8 cellular contexts compared by ENCODE assay signal in genomic region chr9:85742630-85742928, GRCh38. TPM values are rescaled to one million over a fixed set of nuclear protein-coding genes. Genes with fewer than 3 reads are reported as not detected.
DNase-seq lines count a peak whose midpoint lies in the region; ATAC-seq, FAIRE-seq and TF ChIP-seq lines count a peak whose summit lies in the region.

No MANE protein-coding gene starts in this region.

- peaks cover 31% of the 10 kb centered on the region for H3K79me2 ChIP-seq in HepG2 (ENCODE audit: insufficient read depth, low read length)

- TSS peak; percentile 73 for BruUV-seq in HepG2 (replicated peaks; lab: Mats Ljungman, UMichigan)

- H3K9ac ChIP-seq in BLaER1, result peak overlapping the region; percentile 66
- peak overlapping the region; percentile 50 for H3K9ac ChIP-seq in HepG2 (ENCODE audit: insufficient read depth, low read depth, low read length)

- CTCF ChIA-PET in HepG2 (lab: Yijun Ruan, JAX; ENCODE audit: low intra/inter-chr PET ratio, low total read pairs), result no interaction called here

- H3K4me1 ChIP-seq in BLaER1 (peaks cover 28% of the 10 kb centered on the region), HepG2 (ENCODE audit: insufficient read depth, low read length) (peaks cover 36% of the 10 kb centered on the region), transverse colon (peaks cover 5 to 20% (median 17%) of the 10 kb centered on the region in 4 donors)

- no peak for TF ChIP-seq RAD21 in HepG2 (CRISPR knock-in tag; IDR thresholded peaks at IDR 0.05)

- ATAC-seq in HepG2, result no peak
- ATAC-seq in HG03439 (IDR thresholded peaks at IDR 0.05; ENCODE audit: unreplicated experiment), result no peak

- intact Hi-C loops in HepG2 (cut with micrococcal nuclease; ENCODE audit: unreplicated experiment) (loop anchor here (1.0 kb wide), 2 partner anchors 19 to 44 kb away; no protein-coding TSS in a partner anchor), transverse colon (cut with DNase I; ENCODE audit: low total_unique reads) (no loop called here)

- WGBS in HepG2 (ENCODE audit: low lambda C conversion rate), result 0% methylated on average over 3 of the region's 3 CpGs
- WGBS in transverse colon (ENCODE audit: low coverage in 1 of 2), 2 donors, result 1 to 5% methylated on average over 3 of the region's 3 CpGs

- H3K4me3 ChIP-seq in BLaER1 (peak overlapping the region; percentile 94), HL-60 (replicated peaks; ENCODE audit: insufficient read depth, low read length) (peak overlapping the region; percentile 85), HepG2 (replicated peaks in 1 of 3; ENCODE audit: insufficient read depth in 1 of 3, low read depth in 2 of 3, low read length in 3 of 3) (peak overlapping the region; percentile 75 to 84 (median 78)), transverse colon (peak overlapping the region; percentile 36 to 97 (median 86))

- POLR2A ChIA-PET in HepG2 (lab: Yijun Ruan, JAX), result interaction anchor here (1.5 kb wide), 1 partner anchor 19 kb away, joined by 7 read pairs; no protein-coding TSS in a partner anchor

- FAIRE-seq in HepG2 (lab: Jason Lieb, UNC) (no peak), GM19239 (lab: Jason Lieb, UNC) (no peak)

- H3K36me3 ChIP-seq in BLaER1, result no peaks in the 10 kb centered on the region
- H3K36me3 ChIP-seq in HepG2 (replicated peaks in 1 of 2; ENCODE audit: control insufficient read depth in 1 of 2, insufficient read depth in 2 of 2, low read length in 2 of 2), result no peaks in the 10 kb centered on the region
- no peaks in the 10 kb centered on the region for H3K36me3 ChIP-seq in transverse colon

- no peak for TF ChIP-seq POLR2A in HepG2 (IDR thresholded peaks at IDR 0.05; ENCODE audit: insufficient read depth in 1 of 2, low read depth in 2 of 2, low read length in 2 of 2)
- TF ChIP-seq POLR2A in transverse colon (IDR thresholded peaks at IDR 0.05), result no peak

- peak overlapping the region; percentile 83 for H2AFZ ChIP-seq in HepG2 (ENCODE audit: low read length)

- DNase-seq in HL-60 (ENCODE audit: low read depth in 1 of 2, low spot score in 1 of 2), result peak in 1 of 2 experiments; percentile 56
- DNase-seq in HepG2 (ENCODE audit: low spot score), result no peak
- no peak for DNase-seq in transverse colon
- no peak for DNase-seq in COLO668 (lab: John Stamatoyannopoulos, UW; ENCODE audit: unreplicated experiment)
- no peak for DNase-seq in GM19239 (ENCODE audit: insufficient read length, low spot score)

- H4K20me1 ChIP-seq in BLaER1 (peaks cover 33% of the 10 kb centered on the region), HepG2 (ENCODE audit: insufficient read depth, low read length) (no peaks in the 10 kb centered on the region)

- no peak for TF ChIP-seq CTCF in HL-60 (IDR thresholded peaks at IDR 0.05; ENCODE audit: insufficient read depth, low read length)
- no peak for TF ChIP-seq CTCF in HepG2 (CRISPR knock-in tag; IDR thresholded peaks at IDR 0.05)
- TF ChIP-seq CTCF in transverse colon (IDR thresholded peaks at IDR 0.05), result peak in 2 of 5 experiments; percentile 1 to 3

- H3K27ac ChIP-seq in BLaER1, result peak overlapping the region; percentile 53; the same call in 1 of the 2 replicates
- peak overlapping the region; percentile 66 for H3K27ac ChIP-seq in HL-60 (replicated peaks)
- H3K27ac ChIP-seq in angular gyrus (ENCODE audit: low read depth, low read length), result peak overlapping the region; percentile 62
- peak overlapping the region; percentile 43 for H3K27ac ChIP-seq in HepG2 (ENCODE audit: extremely low read length, insufficient read depth, low read length)
- peak overlapping the region; percentile 84 to 93 (median 92) for H3K27ac ChIP-seq in transverse colon

- in situ Hi-C loops in HepG2 (cut with HindIII; ENCODE audit: extremely low pct_ligation_motif_present, low pct_unique_long_range_greater_than_20kb) (no loop called here), transverse colon (cut with MboI; ENCODE audit: low pct_ligation_motif_present in 1 of 4, low pct_unique_long_range_greater_than_20kb in 1 of 4, low sequenced_read_pairs in 3 of 4) (no loop called here)

- no peak for TF ChIP-seq EP300 in HepG2 (IDR thresholded peaks at IDR 0.05; ENCODE audit: low read depth in 2 of 2, low read length in 2 of 2)
- TF ChIP-seq EP300 in HepG2 (CRISPR knock-in tag; IDR thresholded peaks at IDR 0.05; ENCODE audit: borderline replicate concordance), result no peak
- TF ChIP-seq EP300 in transverse colon (IDR thresholded peaks at IDR 0.05; ENCODE audit: low read depth), result no peak

- no peaks in the 10 kb centered on the region for H3K9me3 ChIP-seq in BLaER1
- H3K9me3 ChIP-seq in HepG2 (ENCODE audit: low read length), result no peaks in the 10 kb centered on the region
- H3K9me3 ChIP-seq in transverse colon, result no peaks in the 10 kb centered on the region

- H3K4me2 ChIP-seq in BLaER1, result peak overlapping the region; percentile 60
- H3K4me2 ChIP-seq in HepG2 (ENCODE audit: low read depth, low read length), result peak overlapping the region; percentile 93

- H3K27me3 ChIP-seq in BLaER1 (no peaks in the 10 kb centered on the region), HL-60 (ENCODE audit: insufficient read depth, poor library complexity, severe bottlenecking) (no peaks in the 10 kb centered on the region), HepG2 (ENCODE audit: control insufficient read depth in 1 of 2, insufficient read depth in 2 of 2, low read length in 2 of 2) (peaks cover 0 to 4% of the 10 kb centered on the region in 2 experiments; a peak in 2 of 5 replicates), transverse colon (no peaks in the 10 kb centered on the region)

TF ChIP-seq in HepG2, 621 proteins besides CTCF, POLR2A, EP300 and RAD21:
- TF ChIP-seq SCMH1 (CRISPR knock-in tag; IDR thresholded peaks at IDR 0.05; ENCODE audit: borderline replicate concordance) (no peak), CREB1 (IDR thresholded peaks at IDR 0.05) (no peak), CREB1 (CRISPR knock-in tag; IDR thresholded peaks at IDR 0.05) (0 out of 2 replicates have a peak, but pooled peaks have one; percentile 7), KLF9 (CRISPR knock-in tag; IDR thresholded peaks at IDR 0.05; ENCODE audit: low read depth) (no peak), CEBPB (IDR thresholded peaks at IDR 0.05; ENCODE audit: borderline replicate concordance, low read depth, low read length) (peak; percentile 35; the same call in 1 of the 2 replicates), ZNF605 (CRISPR knock-in tag; IDR thresholded peaks at IDR 0.05) (no peak)
TF ChIP-seq in HepG2: peak in this region for 2.

RNA-seq across cellular contexts. Expression of gene AGTPBP1, which starts 0.8 kb away (rescaled TPM):
- total RNA-seq in HepG2 (2016; rRNA removed; fragmentation: Illumina TruSeq; extraction: Trizol) (22.3 and 23.9 TPM in 2 replicates), transverse colon (10 to 100 TPM in 3 of 4 donors, 1 to 10 TPM in 1; 4.1 to 21.0 (median 15.4) TPM)
- total RNA-seq in HepG2 (2016; cell fraction: cytosol; rRNA removed; fragmentation: Illumina TruSeq; extraction: Trizol; ENCODE audit: low read depth), result 66.6 and 80.4 TPM in 2 replicates
- 20.9 and 21.9 TPM in 2 replicates for total RNA-seq in HepG2 (2016; cell fraction: insoluble cytoplasmic fraction; rRNA removed; fragmentation: Illumina TruSeq; extraction: Trizol)
- 35.1 and 45.2 TPM in 2 replicates for total RNA-seq in HepG2 (2016; cell fraction: membrane; rRNA removed; fragmentation: Illumina TruSeq; extraction: Trizol)
- 25.6 and 30.4 TPM in 2 replicates for total RNA-seq in HepG2 (2016; cell fraction: nucleus; rRNA removed; fragmentation: Illumina TruSeq; extraction: Trizol)
- polyA plus RNA-seq in HepG2 (2011; rRNA removed), result 8.8 and 9.7 TPM in 2 replicates
- polyA plus RNA-seq in HepG2 (2011; cell fraction: cytosol; rRNA removed), result 3.5 and 6.0 TPM in 2 replicates
- polyA plus RNA-seq in HepG2 (2011; cell fraction: nucleus; rRNA removed), result 7.4 and 9.4 TPM in 2 replicates
- polyA plus RNA-seq in HepG2 (2012), result 10.0 and 13.3 TPM in 2 replicates
- polyA plus RNA-seq in HepG2 (2016; cell fraction: cytosol; fragmentation: Illumina TruSeq; extraction: Trizol; ENCODE audit: low read depth), result 3.2 and 3.9 TPM in 2 replicates
- 14.1 and 14.7 TPM in 2 replicates for polyA plus RNA-seq in HepG2 (2016; cell fraction: insoluble cytoplasmic fraction; fragmentation: Illumina TruSeq; extraction: Trizol; ENCODE audit: low read depth)
- polyA plus RNA-seq in HepG2 (2016; cell fraction: membrane; fragmentation: Illumina TruSeq; extraction: Trizol; ENCODE audit: low read depth), result 8.1 and 8.2 TPM in 2 replicates
- polyA plus RNA-seq in HepG2 (2016; cell fraction: nucleus; fragmentation: Illumina TruSeq; extraction: Trizol; ENCODE audit: insufficient read depth, low read depth), result 16.0 and 17.6 TPM in 2 replicates
- 5.8 and 6.2 TPM in 2 replicates for polyA minus RNA-seq in HepG2 (2011; rRNA and poly(A)+ RNA removed; ENCODE audit: low replicate concordance)
- polyA minus RNA-seq in HepG2 (2011; cell fraction: cytosol; rRNA and poly(A)+ RNA removed), result 11.5 and 12.0 TPM in 2 replicates
- 36.3 and 36.8 TPM in 2 replicates for polyA minus RNA-seq in HepG2 (2011; cell fraction: nucleus; rRNA and poly(A)+ RNA removed)
